Comparison of ENCODE assay signal across 2 cellular contexts in the genomic region with DNA sequence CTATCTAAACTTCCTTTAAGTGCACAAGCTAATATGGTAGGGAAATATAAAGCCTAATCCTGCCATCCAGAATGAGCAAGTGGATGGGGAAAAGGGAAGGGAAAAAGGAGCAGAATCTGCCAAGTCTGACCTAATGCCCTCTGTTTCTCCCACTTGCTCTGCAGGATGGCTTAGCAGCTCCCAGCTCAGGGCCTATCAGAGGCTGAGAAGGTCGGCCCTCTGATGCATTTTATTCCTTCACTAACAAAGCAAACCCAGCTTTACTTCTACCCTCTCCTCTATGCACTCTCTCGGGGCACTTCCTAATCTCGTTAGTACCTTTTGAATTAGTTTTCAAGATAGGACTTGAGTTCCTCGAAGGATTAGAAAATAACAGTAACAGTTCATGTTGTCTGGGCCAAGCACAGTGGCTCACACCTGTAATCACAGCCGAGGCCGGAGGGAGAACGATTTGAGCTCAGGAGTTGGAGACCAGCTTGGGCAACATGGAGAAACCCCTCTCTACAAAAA.
TF ChIP-seq lines count a peak whose summit lies in the region.

No MANE protein-coding gene starts in this region.

TF ChIP-seq in IMR-90, 13 proteins besides CTCF, POLR2A, EP300 and RAD21:
- TF ChIP-seq MXI1 (IDR thresholded peaks at IDR 0.05; ENCODE audit: borderline replicate concordance, low read depth, low read length) (no peak), RFX5 (IDR thresholded peaks at IDR 0.05; ENCODE audit: low read depth, low read length) (no peak), CHD1 (IDR thresholded peaks at IDR 0.05; ENCODE audit: low read depth, low read length) (no peak), FOS (IDR thresholded peaks at IDR 0.05; ENCODE audit: low read depth, low read length) (no peak)

TF ChIP-seq in H1, 55 proteins besides CTCF, POLR2A, EP300 and RAD21:
- TF ChIP-seq BRCA1 (IDR thresholded peaks at IDR 0.05; ENCODE audit: low read depth, low read length) (no peak), EGR1 (IDR thresholded peaks at IDR 0.05; ENCODE audit: borderline replicate concordance, low read depth, low read length) (no peak), ASH2L (IDR thresholded peaks at IDR 0.05; ENCODE audit: low read length) (no peak)
